In the genomic region with DNA sequence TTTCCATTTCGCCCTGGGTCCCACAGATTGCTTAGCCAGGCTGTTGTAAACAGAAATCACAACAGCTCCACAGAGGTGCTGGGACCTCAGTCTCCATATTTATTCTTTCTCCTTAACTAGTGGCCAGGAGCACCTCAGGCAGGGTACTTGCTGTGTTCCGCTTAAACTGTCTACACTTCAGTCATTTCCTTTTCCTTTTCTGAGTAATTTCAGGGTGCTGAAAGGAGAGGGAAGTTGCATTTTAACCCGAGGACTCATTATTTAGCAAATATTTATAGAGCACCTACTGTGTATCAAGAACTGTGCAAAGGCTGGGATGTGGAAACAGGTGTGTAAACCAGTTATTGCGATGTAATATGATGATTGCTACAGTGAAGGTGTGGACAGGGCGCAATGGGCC, we compare ENCODE assay signal across 12 cellular contexts.
"Had no signal": no experiment of that assay in that cellular context is flagged by ENCODE, and none has a peak within 500 bp of the region (broad histone marks: within the 10 kb centered on the region; RNA-seq: fewer than 3 reads in every experiment).

No MANE protein-coding gene starts in this region.

- H3K9me3 ChIP-seq: breast epithelium, heart right ventricle, tibial artery, vagina had no signal

- H3K27me3 Mint-ChIP-seq: activated CD4-positive, alpha-beta T cell treated with anti-CD3 and anti-CD28 coated beads, Interleukin-2, amount 10 ng/mL, durations not matched to agents 7 days and 5 days; activated naive CD8-positive, alpha-beta T cell treated with anti-CD3 and anti-CD28 coated beads, Interleukin-2, amount 10 ng/mL, durations not matched to agents 7 days and 5 days had no signal

- H3K9me3 Mint-ChIP-seq: activated CD4-positive, alpha-beta T cell treated with anti-CD3 and anti-CD28 coated beads, Interleukin-2, amount 10 ng/mL, durations not matched to agents 7 days and 5 days; activated naive CD8-positive, alpha-beta T cell treated with anti-CD3 and anti-CD28 coated beads, Interleukin-2, amount 10 ng/mL, durations not matched to agents 7 days and 5 days; activated T-cell treated with anti-CD3 and anti-CD28 coated beads, Interleukin-2, amount 50 U/mL, for 4 hours had no signal

- H3K4me3 Mint-ChIP-seq: activated CD4-positive, alpha-beta T cell treated with anti-CD3 and anti-CD28 coated beads, Interleukin-2, amount 10 ng/mL, durations not matched to agents 7 days and 5 days; activated naive CD8-positive, alpha-beta T cell treated with anti-CD3 and anti-CD28 coated beads, Interleukin-2, amount 10 ng/mL, durations not matched to agents 7 days and 5 days; activated T-cell treated with anti-CD3 and anti-CD28 coated beads, Interleukin-2, amount 50 U/mL, for 4 hours had no signal

- H3K27ac Mint-ChIP-seq: activated CD4-positive, alpha-beta T cell treated with anti-CD3 and anti-CD28 coated beads, Interleukin-2, amount 10 ng/mL, durations not matched to agents 7 days and 5 days; activated naive CD8-positive, alpha-beta T cell treated with anti-CD3 and anti-CD28 coated beads, Interleukin-2, amount 10 ng/mL, durations not matched to agents 7 days and 5 days had no signal

- H3K4me1 ChIP-seq: breast epithelium, tibial artery had no signal

- ATAC-seq: activated T-cell treated with anti-CD3 and anti-CD28 coated beads, Interleukin-2, amount 50 U/mL, for 4 hours; heart right ventricle had no signal

- H3K27me3 ChIP-seq: breast epithelium, heart right ventricle, tibial artery, vagina had no signal

- H3K4me3 ChIP-seq: breast epithelium, heart right ventricle, skin epidermis, tibial artery, vagina had no signal

- DNase-seq: activated CD4-positive, alpha-beta T cell treated with anti-CD3 and anti-CD28 coated beads, Interleukin-2, amount 10 ng/mL, durations not matched to agents 7 days and 5 days; activated CD4-positive, CD25-positive, alpha-beta regulatory T cell; activated naive CD8-positive, alpha-beta T cell treated with anti-CD3 and anti-CD28 coated beads, Interleukin-2, amount 10 ng/mL, durations not matched to agents 7 days and 5 days; activated T-cell treated with anti-CD3 and anti-CD28 coated beads, Interleukin-2, amount 50 U/mL, for 4 hours; anterior cingulate cortex; foreskin melanocyte; heart right ventricle; posterior cingulate gyrus; tibial artery had no signal

- H3K27ac ChIP-seq: breast epithelium, heart right ventricle, skin epidermis, tibial artery, vagina had no signal

- H3K36me3 ChIP-seq: breast epithelium had no signal
